In the genomic region with DNA sequence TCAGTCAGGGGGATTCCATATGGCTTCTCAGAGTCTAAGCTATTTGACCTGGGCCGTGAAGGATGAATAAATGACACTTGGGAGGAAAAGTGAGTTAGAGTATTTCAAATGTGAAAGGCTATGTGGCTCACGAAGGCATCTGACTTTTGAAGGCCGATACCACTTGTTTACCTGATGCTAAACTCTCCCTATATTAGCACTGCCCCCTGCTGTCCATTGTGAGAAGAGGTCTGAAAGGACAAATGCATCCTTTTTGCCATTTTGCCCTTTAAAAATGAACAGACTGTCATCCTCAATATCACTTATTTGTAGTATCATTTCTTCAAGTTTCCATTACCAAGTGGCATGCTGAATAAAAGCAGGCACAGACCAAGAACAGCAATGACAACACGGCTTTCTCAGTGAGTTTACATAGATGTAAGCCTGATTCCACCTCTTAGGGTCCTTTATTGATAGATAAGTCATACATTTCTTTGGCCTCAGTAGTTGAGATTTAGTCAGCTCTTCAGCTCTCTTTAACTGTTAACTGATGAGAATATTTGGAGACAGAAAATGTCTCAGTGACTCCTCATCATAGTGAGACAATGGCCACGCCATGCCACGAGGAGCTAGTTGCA, we compare ENCODE assay signal across 9 cellular contexts. TPM values are rescaled to one million over a fixed set of nuclear protein-coding genes. Genes with fewer than 3 reads are reported as not detected.
DNase-seq lines count a peak whose midpoint lies in the region; ATAC-seq, FAIRE-seq and TF ChIP-seq lines count a peak whose summit lies in the region.
"Had no signal": no experiment of that assay in that cellular context is flagged by ENCODE, and none has a peak within 500 bp of the region (broad histone marks: within the 10 kb centered on the region; RNA-seq: fewer than 3 reads in every experiment).

No MANE protein-coding gene starts in this region.

- H3K9me3 ChIP-seq in right atrium auricular region (no peaks in the 10 kb centered on the region), spleen (no peaks in the 10 kb centered on the region)

- FAIRE-seq in HTR-8/SVneo (lab: Jason Lieb, UNC) = no peak
- FAIRE-seq: colon had no signal

- no peak overlapping the region for H3K4me3 ChIP-seq in right atrium auricular region
- H3K4me3 ChIP-seq in spleen = peak overlapping the region in 1 of 8 donors; percentile 22

- H3K36me3 ChIP-seq in right atrium auricular region (no peaks in the 10 kb centered on the region), spleen (peaks cover 0 to 4% (median 0%) of the 10 kb centered on the region in 6 donors)

- TF ChIP-seq POLR2A in spleen (IDR thresholded peaks at IDR 0.05) = no peak

- WGBS in spleen, 5 donors = 41 to 54% (median 46%) methylated on average over 6 of the region's 6 CpGs

- H3K27me3 ChIP-seq in right atrium auricular region = no peaks in the 10 kb centered on the region
- H3K27me3 ChIP-seq in spleen (replicated peaks in 1 of 7) = no peaks in the 10 kb centered on the region

- intact Hi-C loops in spleen (cut with DNase I; ENCODE audit: low total_unique reads) = loop anchor here (10.0 kb wide), 2 partner anchors 67 to 217 kb away; no protein-coding TSS in a partner anchor

- no peak overlapping the region for H3K27ac ChIP-seq in right atrium auricular region
- peak overlapping the region in 5 of 8 donors; percentile 29 to 67 (median 52) for H3K27ac ChIP-seq in spleen

- peak; percentile 64 for ATAC-seq in GM21360 (IDR thresholded peaks at IDR 0.05; ENCODE audit: unreplicated experiment)

- TF ChIP-seq CTCF in right atrium auricular region (IDR thresholded peaks at IDR 0.05) (peak; percentile 22 to 77), spleen (IDR thresholded peaks at IDR 0.05 in 8 of 11, conservative IDR thresholded peaks at IDR 0.05 in 3 of 11) (peak; percentile 68 to 90 (median 84))

- DNase-seq in DMS114 treated with DMSO at 0.1 percent for 48 hours (lab: John Stamatoyannopoulos, UW; ENCODE audit: unreplicated experiment) (peak; percentile 2), HTR-8/SVneo (ENCODE audit: insufficient read length, low spot score) (peak; percentile 43), RPMI8226 (peak; percentile 46), right atrium auricular region (ENCODE audit: low spot score) (no peak), spleen (no peak), islet precursor cell (no peak)
- DNase-seq in activated naive CD4-positive, alpha-beta T cell treated with anti-CD3 and anti-CD28 coated beads, Interleukin-2, amount 50 U/mL, for 16 hours = peak; percentile 60

- H3K4me1 ChIP-seq in right atrium auricular region (no peaks in the 10 kb centered on the region), spleen (peaks cover 0 to 75% (median 37%) of the 10 kb centered on the region in 6 donors)

RNA-seq across cellular contexts. Expression of gene DOCK10, which starts 40.1 kb away (rescaled TPM):
- total RNA-seq in right atrium auricular region = 1 to 10 TPM in 1 of 2 donors, under 1 TPM in 1; 0.93 to 2.0 TPM
- total RNA-seq in spleen = 100 to 1,000 TPM; 130 to 203 (median 180) TPM
- polyA plus RNA-seq in spleen = 10 to 100 TPM; 12.5 to 19.3 (median 18.3) TPM

Comparison
In these comparisons a context has a peak if more than half of its experiments do, and no peak if none do; other contexts are left out.
1. DNase-seq: peak in DMS114 treated with DMSO at 0.1 percent for 48 hours (single experiment), HTR-8/SVneo (single experiment), RPMI8226 (single experiment) and activated naive CD4-positive, alpha-beta T cell treated with anti-CD3 and anti-CD28 coated beads, Interleukin-2, amount 50 U/mL, for 16 hours (single experiment); none in right atrium auricular region (single experiment), spleen (single experiment) and islet precursor cell (single experiment).
2. H3K27ac ChIP-seq: peak in spleen (5 of 8); none in right atrium auricular region (0 of 2).
3. RNA of gene DOCK10, which starts 40.1 kb away (total RNA-seq): 130 to 203 TPM in spleen; 0.93 to 2.0 TPM in right atrium auricular region; every median in the first group is over 10 times any median in the second.